In the genomic region with DNA sequence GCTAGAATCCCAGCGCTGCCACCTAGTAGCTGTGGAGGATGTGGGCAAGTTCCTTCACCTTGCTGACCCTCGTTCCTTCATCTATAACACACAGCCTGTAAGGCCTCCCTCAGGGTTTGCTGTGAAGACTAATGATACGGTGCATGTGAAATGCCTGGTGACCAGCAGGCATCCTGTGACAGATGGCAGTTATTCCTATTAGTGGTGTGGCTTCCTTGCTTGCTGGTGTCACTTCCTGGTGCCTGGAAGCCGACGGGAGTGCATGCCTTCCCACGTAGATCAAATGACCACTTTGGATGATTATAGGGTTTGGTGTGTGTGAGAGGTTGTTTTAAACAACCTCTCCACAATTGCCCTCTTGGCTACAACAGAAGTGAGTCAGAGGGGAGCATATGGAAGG, we compare ENCODE assay signal across 2 cellular contexts.
TF ChIP-seq lines count a peak whose summit lies in the region.

No MANE protein-coding gene starts in this region.

TF ChIP-seq in H1, 55 proteins besides CTCF, POLR2A, EP300 and RAD21 (continued from another document):
- TF ChIP-seq SIN3A (conservative IDR thresholded peaks at IDR 0.05 in 1 of 2, IDR thresholded peaks at IDR 0.05 in 1 of 2; ENCODE audit: low read depth in 1 of 2, low read length in 2 of 2) (no peak), TEAD4 (IDR thresholded peaks at IDR 0.05; ENCODE audit: low read depth, low read length) (no peak), FOSL1 (IDR thresholded peaks at IDR 0.05; ENCODE audit: insufficient read depth, low read depth, low read length) (no peak), BACH1 (IDR thresholded peaks at IDR 0.05; ENCODE audit: low read length) (no peak), CHD1 (IDR thresholded peaks at IDR 0.05; ENCODE audit: low read depth, low read length) (no peak), TAF7 (optimal IDR thresholded peaks at IDR 0.05; ENCODE audit: borderline replicate concordance, low read depth, low read length) (no peak)
- TF ChIP-seq, protein P1, sequence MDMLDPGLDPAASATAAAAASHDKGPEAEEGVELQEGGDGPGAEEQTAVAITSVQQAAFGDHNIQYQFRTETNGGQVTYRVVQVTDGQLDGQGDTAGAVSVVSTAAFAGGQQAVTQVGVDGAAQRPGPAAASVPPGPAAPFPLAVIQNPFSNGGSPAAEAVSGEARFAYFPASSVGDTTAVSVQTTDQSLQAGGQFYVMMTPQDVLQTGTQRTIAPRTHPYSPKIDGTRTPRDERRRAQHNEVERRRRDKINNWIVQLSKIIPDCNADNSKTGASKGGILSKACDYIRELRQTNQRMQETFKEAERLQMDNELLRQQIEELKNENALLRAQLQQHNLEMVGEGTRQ (IDR thresholded peaks at IDR 0.05; ENCODE audit: low read length), result no peak
- TF ChIP-seq, protein P2, sequence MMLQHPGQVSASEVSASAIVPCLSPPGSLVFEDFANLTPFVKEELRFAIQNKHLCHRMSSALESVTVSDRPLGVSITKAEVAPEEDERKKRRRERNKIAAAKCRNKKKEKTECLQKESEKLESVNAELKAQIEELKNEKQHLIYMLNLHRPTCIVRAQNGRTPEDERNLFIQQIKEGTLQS (IDR thresholded peaks at IDR 0.05; ENCODE audit: insufficient read depth, low read depth, low read length), result no peak

TF ChIP-seq in HEK293T, 16 proteins besides CTCF, POLR2A, EP300 and RAD21 (continued from another document):
- TF ChIP-seq, protein P3, sequence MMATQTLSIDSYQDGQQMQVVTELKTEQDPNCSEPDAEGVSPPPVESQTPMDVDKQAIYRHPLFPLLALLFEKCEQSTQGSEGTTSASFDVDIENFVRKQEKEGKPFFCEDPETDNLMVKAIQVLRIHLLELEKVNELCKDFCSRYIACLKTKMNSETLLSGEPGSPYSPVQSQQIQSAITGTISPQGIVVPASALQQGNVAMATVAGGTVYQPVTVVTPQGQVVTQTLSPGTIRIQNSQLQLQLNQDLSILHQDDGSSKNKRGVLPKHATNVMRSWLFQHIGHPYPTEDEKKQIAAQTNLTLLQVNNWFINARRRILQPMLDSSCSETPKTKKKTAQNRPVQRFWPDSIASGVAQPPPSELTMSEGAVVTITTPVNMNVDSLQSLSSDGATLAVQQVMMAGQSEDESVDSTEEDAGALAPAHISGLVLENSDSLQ (IDR thresholded peaks at IDR 0.05), result no peak
- TF ChIP-seq FOXK2 (IDR thresholded peaks at IDR 0.05) (no peak), SUZ12 (IDR thresholded peaks at IDR 0.05) (no peak), SP1 (IDR thresholded peaks at IDR 0.05) (no peak), HDGF (IDR thresholded peaks at IDR 0.05; ENCODE audit: borderline replicate concordance) (no peak), BHLHE40 (IDR thresholded peaks at IDR 0.05; ENCODE audit: borderline replicate concordance) (no peak), NFRKB (IDR thresholded peaks at IDR 0.05) (no peak)
TF ChIP-seq in HEK293T: peak in this region for 0.
